Comparison of ENCODE assay signal across 8 cellular contexts in genomic region chr1:241611063-241611462, GRCh38. TPM values are rescaled to one million over a fixed set of nuclear protein-coding genes. Genes with fewer than 3 reads are reported as not detected.
A peak's percentile ranks its signal among the peaks of the same experiment; 100 is the strongest.
DNase-seq lines count a peak whose midpoint lies in the region; ATAC-seq and TF ChIP-seq lines count a peak whose summit lies in the region.

No MANE protein-coding gene starts in this region.

- H3K9me3 ChIP-seq in WERI-Rb-1 (ENCODE audit: severe bottlenecking) = no peaks in the 10 kb centered on the region
- H3K9me3 ChIP-seq in cardiac muscle cell (ENCODE audit: low read depth) = no peaks in the 10 kb centered on the region

- H3K4me1 ChIP-seq in cardiac muscle cell (ENCODE audit: low read depth) = no peaks in the 10 kb centered on the region

- DNase-seq in COR-L47 (lab: John Stamatoyannopoulos, UW) (peak; percentile 48), NCI-H2107 treated with DMSO at 0.1 percent for 48 hours (lab: John Stamatoyannopoulos, UW; ENCODE audit: unreplicated experiment) (peak; percentile 81), WERI-Rb-1 (peak; percentile 17), cardiac muscle cell (ENCODE audit: low read depth in 1 of 2, low spot score in 1 of 2) (peak; percentile 63 to 75), renal cortical epithelial cell (ENCODE audit: low read depth) (peak; percentile 83)
- no peak for DNase-seq in effector CD8-positive, alpha-beta T cell (lab: John Stamatoyannopoulos, UW)

- no peak overlapping the region for H3K4me3 ChIP-seq in WERI-Rb-1 (ENCODE audit: low read depth, low read length)
- no peak overlapping the region for H3K4me3 ChIP-seq in cardiac muscle cell

- H3K27ac ChIP-seq in WERI-Rb-1 (no peak overlapping the region), cardiac muscle cell (no peak overlapping the region)

- H3K27me3 ChIP-seq in WERI-Rb-1 (ENCODE audit: insufficient read depth, low read depth, severe bottlenecking) = peaks cover 6% of the 10 kb centered on the region
- no peaks in the 10 kb centered on the region for H3K27me3 ChIP-seq in cardiac muscle cell

- H3K36me3 ChIP-seq in WERI-Rb-1 (no peaks in the 10 kb centered on the region), cardiac muscle cell (no peaks in the 10 kb centered on the region)

- peak; percentile 43 for TF ChIP-seq CTCF in WERI-Rb-1 (IDR thresholded peaks at IDR 0.05; ENCODE audit: low read depth, low read length)
- TF ChIP-seq CTCF in cardiac muscle cell (IDR thresholded peaks at IDR 0.05; ENCODE audit: low read depth, low read length) = peak; percentile 55

- ATAC-seq in GM18873 (IDR thresholded peaks at IDR 0.05; ENCODE audit: low FRiP score, unreplicated experiment) (peak; percentile 95), HG03060 (IDR thresholded peaks at IDR 0.05; ENCODE audit: low read depth, unreplicated experiment) (peak; percentile 90)

RNA-seq across cellular contexts. Expression of gene CHML, which starts 29.1 kb away (rescaled TPM):
- total RNA-seq in cardiac muscle cell (5.6 and 8.8 TPM in 2 replicates), renal cortical epithelial cell (13.9 and 14.0 TPM in 2 replicates)
- 3.3 and 6.6 TPM in 2 replicates for polyA plus RNA-seq in cardiac muscle cell

RNA-seq across cellular contexts. Expression of gene OPN3, which starts 29.1 kb away (rescaled TPM):
- total RNA-seq in cardiac muscle cell (17.5 and 23.5 TPM in 2 replicates), renal cortical epithelial cell (62.5 and 114 TPM in 2 replicates)
- polyA plus RNA-seq in cardiac muscle cell = 19.7 and 47.1 TPM in 2 replicates

RNA-seq across cellular contexts. Expression of gene WDR64, which starts 41.0 kb away (rescaled TPM):
- total RNA-seq in cardiac muscle cell (0.25 TPM in 1 of 2 replicates, not detected in the other), renal cortical epithelial cell (0.35 TPM in 1 of 2 replicates, not detected in the other)
- polyA plus RNA-seq in cardiac muscle cell = not detected in 2 replicates
